In the genomic region with DNA sequence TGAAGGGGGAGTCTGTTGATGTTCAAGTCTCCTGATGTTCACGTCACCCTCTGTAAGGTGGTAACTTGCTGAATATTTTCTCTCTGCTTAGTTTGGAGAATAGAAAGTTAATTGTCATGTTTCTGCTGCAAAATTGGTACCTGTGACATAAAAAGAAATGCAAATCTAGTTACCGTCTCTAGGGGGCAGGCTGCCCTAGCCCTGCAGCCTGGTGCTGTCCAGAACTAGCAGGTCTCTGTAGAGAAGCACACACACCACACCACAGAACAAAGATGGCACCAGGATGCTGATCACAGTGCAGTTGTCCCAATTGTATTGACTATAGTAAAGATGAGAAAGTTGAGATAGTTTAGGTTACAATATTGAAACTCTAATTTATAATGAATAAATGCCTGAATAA, we compare ENCODE assay signal across 8 cellular contexts. TPM values are rescaled to one million over a fixed set of nuclear protein-coding genes. Genes with fewer than 3 reads are reported as not detected.
DNase-seq lines count a peak whose midpoint lies in the region; ATAC-seq, FAIRE-seq and TF ChIP-seq lines count a peak whose summit lies in the region.

No MANE protein-coding gene starts in this region.

- H3K4me1 Mint-ChIP-seq in nephron progenitor cell, result no peaks in the 10 kb centered on the region
- no peaks in the 10 kb centered on the region for H3K4me1 Mint-ChIP-seq in activated T-helper 1 cell treated with anti-CD3 and anti-CD28 coated beads, Interleukin-12 subunit alpha, Interleukin-12 subunit beta, Interleukin-2, Interleukin-4 antibody, amounts not matched to agents 30 ng/mL and 10 ng/mL and 1 ng/mL, durations not matched to agents 14 hours and 24 hours and 36 hours (ENCODE audit: low read depth)
- no peaks in the 10 kb centered on the region for H3K4me1 Mint-ChIP-seq in stimulated activated memory B cell treated with anti-CD40 and anti-IgM and Interleukin-4, amounts not matched to agents 10 μg/mL and 1 μg/mL and 100 μg/mL, for 72 hours

- intact Hi-C loops in activated T-helper 1 cell treated with anti-CD3 and anti-CD28 coated beads, Interleukin-12 subunit alpha, Interleukin-12 subunit beta, Interleukin-2, Interleukin-4 antibody, amounts not matched to agents 30 ng/mL and 10 ng/mL and 1 ng/mL, durations not matched to agents 14 hours and 24 hours and 36 hours (cut with micrococcal nuclease), result loop anchor here (1.0 to 5.0 kb wide), 5 partner anchors 10 to 287 kb away; no protein-coding TSS in a partner anchor

- peak; percentile 50 to 73; a peak in 4 of 5 replicates for TF ChIP-seq RAD21 in A549 (conservative IDR thresholded peaks at IDR 0.05 in 1 of 2, IDR thresholded peaks at IDR 0.05 in 1 of 2)

- FAIRE-seq in A549 (lab: Jason Lieb, UNC) (no peak), bronchial epithelial cell (lab: Jason Lieb, UNC) (peak; percentile 64)

- peaks cover 5% of the 10 kb centered on the region for H3K27me3 Mint-ChIP-seq in nephron progenitor cell (ENCODE audit: low read depth, poor library complexity)
- peaks cover 5% of the 10 kb centered on the region for H3K27me3 Mint-ChIP-seq in activated T-helper 1 cell treated with anti-CD3 and anti-CD28 coated beads, Interleukin-12 subunit alpha, Interleukin-12 subunit beta, Interleukin-2, Interleukin-4 antibody, amounts not matched to agents 30 ng/mL and 10 ng/mL and 1 ng/mL, durations not matched to agents 14 hours and 24 hours and 36 hours (ENCODE audit: insufficient read depth)
- H3K27me3 Mint-ChIP-seq in stimulated activated memory B cell treated with anti-CD40 and anti-IgM and Interleukin-4, amounts not matched to agents 10 μg/mL and 1 μg/mL and 100 μg/mL, for 72 hours, result no peaks in the 10 kb centered on the region

- CTCF ChIA-PET in A549 (lab: Yijun Ruan, JAX) (interaction anchor here (0.6 to 2.0 kb wide), 3 partner anchors 47 to 264 kb away, joined by 3 to 6 read pairs (median 4); a partner anchor contains a TSS), GM10248 (lab: Yijun Ruan, JAX) (interaction anchor here (0.6 to 2.2 kb wide), 8 partner anchors 14 to 184 kb away, joined by 3 to 7 read pairs (median 3); no protein-coding TSS in a partner anchor)

- WGBS in A549 (ENCODE audit: missing lambda C conversion rate), result 14% methylated on average over 2 of the region's 2 CpGs

- H3K9me3 ChIP-seq in A549, result no peaks in the 10 kb centered on the region

- no peak overlapping the region for H3K27ac ChIP-seq in A549

- ATAC-seq in A549, result peak; percentile 72 to 87; a peak in 4 of 6 replicates
- ATAC-seq in HG02870 (IDR thresholded peaks at IDR 0.05; ENCODE audit: unreplicated experiment), result peak; percentile 80
- ATAC-seq in stimulated activated memory B cell treated with anti-CD40 and anti-IgM and Interleukin-4, amounts not matched to agents 10 μg/mL and 1 μg/mL and 100 μg/mL, for 72 hours, result no peak

- H3K4me2 ChIP-seq in A549, result no peak overlapping the region

- POLR2A ChIA-PET in A549 (lab: Yijun Ruan, JAX) (no interaction called here), GM10248 (lab: Yijun Ruan, JAX) (no interaction called here)

- peaks cover 1% of the 10 kb centered on the region; the same call in 1 of the 3 replicates for H3K4me1 ChIP-seq in A549

- no peak for TF ChIP-seq EP300 in A549 (IDR thresholded peaks at IDR 0.05)

- H3K27ac Mint-ChIP-seq in nephron progenitor cell, result no peak overlapping the region
- no peak overlapping the region for H3K27ac Mint-ChIP-seq in activated T-helper 1 cell treated with anti-CD3 and anti-CD28 coated beads, Interleukin-12 subunit alpha, Interleukin-12 subunit beta, Interleukin-2, Interleukin-4 antibody, amounts not matched to agents 30 ng/mL and 10 ng/mL and 1 ng/mL, durations not matched to agents 14 hours and 24 hours and 36 hours
- H3K27ac Mint-ChIP-seq in stimulated activated memory B cell treated with anti-CD40 and anti-IgM and Interleukin-4, amounts not matched to agents 10 μg/mL and 1 μg/mL and 100 μg/mL, for 72 hours, result no peak overlapping the region

- no peak overlapping the region for H3K4me3 Mint-ChIP-seq in nephron progenitor cell
- no peak overlapping the region for H3K4me3 Mint-ChIP-seq in activated T-helper 1 cell treated with anti-CD3 and anti-CD28 coated beads, Interleukin-12 subunit alpha, Interleukin-12 subunit beta, Interleukin-2, Interleukin-4 antibody, amounts not matched to agents 30 ng/mL and 10 ng/mL and 1 ng/mL, durations not matched to agents 14 hours and 24 hours and 36 hours
- no peak overlapping the region for H3K4me3 Mint-ChIP-seq in stimulated activated memory B cell treated with anti-CD40 and anti-IgM and Interleukin-4, amounts not matched to agents 10 μg/mL and 1 μg/mL and 100 μg/mL, for 72 hours

- no peaks in the 10 kb centered on the region for H3K36me3 ChIP-seq in bronchial epithelial cell (ENCODE audit: control insufficient read depth, insufficient read depth, low read length)

- H3K9me3 Mint-ChIP-seq in nephron progenitor cell, result no peaks in the 10 kb centered on the region
- H3K9me3 Mint-ChIP-seq in activated T-helper 1 cell treated with anti-CD3 and anti-CD28 coated beads, Interleukin-12 subunit alpha, Interleukin-12 subunit beta, Interleukin-2, Interleukin-4 antibody, amounts not matched to agents 30 ng/mL and 10 ng/mL and 1 ng/mL, durations not matched to agents 14 hours and 24 hours and 36 hours, result no peaks in the 10 kb centered on the region
- no peaks in the 10 kb centered on the region for H3K9me3 Mint-ChIP-seq in stimulated activated memory B cell treated with anti-CD40 and anti-IgM and Interleukin-4, amounts not matched to agents 10 μg/mL and 1 μg/mL and 100 μg/mL, for 72 hours

- peak; percentile 54 for TF ChIP-seq CTCF in A549 (IDR thresholded peaks at IDR 0.05)
- peak; percentile 68 for TF ChIP-seq CTCF in GM10248 (IDR thresholded peaks at IDR 0.05; ENCODE audit: control extremely low read depth, extremely low read depth, low read depth, missing control alignments)
- peak; percentile 77 for TF ChIP-seq CTCF in bronchial epithelial cell (IDR thresholded peaks at IDR 0.05; ENCODE audit: insufficient read depth, low read length, severe bottlenecking)
- peak; percentile 73 for TF ChIP-seq CTCF in nephron progenitor cell (IDR thresholded peaks at IDR 0.05)

- H3K36me3 Mint-ChIP-seq in nephron progenitor cell (ENCODE audit: low read depth), result no peaks in the 10 kb centered on the region
- H3K36me3 Mint-ChIP-seq in activated T-helper 1 cell treated with anti-CD3 and anti-CD28 coated beads, Interleukin-12 subunit alpha, Interleukin-12 subunit beta, Interleukin-2, Interleukin-4 antibody, amounts not matched to agents 30 ng/mL and 10 ng/mL and 1 ng/mL, durations not matched to agents 14 hours and 24 hours and 36 hours (ENCODE audit: low read depth), result no peaks in the 10 kb centered on the region
- no peaks in the 10 kb centered on the region for H3K36me3 Mint-ChIP-seq in stimulated activated memory B cell treated with anti-CD40 and anti-IgM and Interleukin-4, amounts not matched to agents 10 μg/mL and 1 μg/mL and 100 μg/mL, for 72 hours

- TF ChIP-seq POLR2A in A549 (IDR thresholded peaks at IDR 0.05; ENCODE audit: low read length), result no peak

- no peaks in the 10 kb centered on the region for H3K27me3 ChIP-seq in bronchial epithelial cell (ENCODE audit: control insufficient read depth, insufficient read depth, low read length)

- peak; percentile 14 to 61 for DNase-seq in A549 (ENCODE audit: low read depth in 1 of 2, low spot score in 1 of 2)
- peak; percentile 32 for DNase-seq in GM10248 (ENCODE audit: extremely low spot score)
- peak; percentile 21 for DNase-seq in NCI-H69 (lab: John Stamatoyannopoulos, UW)
- DNase-seq in bronchial epithelial cell (ENCODE audit: low read depth), result peak; percentile 37
- peak; percentile 20 for DNase-seq in nephron progenitor cell
- DNase-seq in activated T-helper 1 cell treated with anti-CD3 and anti-CD28 coated beads, Interleukin-12 subunit alpha, Interleukin-12 subunit beta, Interleukin-2, Interleukin-4 antibody, amounts not matched to agents 30 ng/mL and 10 ng/mL and 1 ng/mL, durations not matched to agents 14 hours and 24 hours and 36 hours (ENCODE audit: low spot score), result no peak

- H3K4me3 ChIP-seq in A549 (no peak overlapping the region), bronchial epithelial cell (ENCODE audit: low read depth, low read length) (no peak overlapping the region)

TF ChIP-seq in A549, 52 proteins besides CTCF, POLR2A, EP300 and RAD21 (continues in another document):
- TF ChIP-seq KDM1A (IDR thresholded peaks at IDR 0.05; ENCODE audit: low read depth) (no peak), HOXB5 (CRISPR knock-in tag; IDR thresholded peaks at IDR 0.05) (no peak), CHD4 (IDR thresholded peaks at IDR 0.05; ENCODE audit: borderline replicate concordance) (no peak), SREBF2 (IDR thresholded peaks at IDR 0.05) (no peak)
- TF ChIP-seq, protein P1, sequence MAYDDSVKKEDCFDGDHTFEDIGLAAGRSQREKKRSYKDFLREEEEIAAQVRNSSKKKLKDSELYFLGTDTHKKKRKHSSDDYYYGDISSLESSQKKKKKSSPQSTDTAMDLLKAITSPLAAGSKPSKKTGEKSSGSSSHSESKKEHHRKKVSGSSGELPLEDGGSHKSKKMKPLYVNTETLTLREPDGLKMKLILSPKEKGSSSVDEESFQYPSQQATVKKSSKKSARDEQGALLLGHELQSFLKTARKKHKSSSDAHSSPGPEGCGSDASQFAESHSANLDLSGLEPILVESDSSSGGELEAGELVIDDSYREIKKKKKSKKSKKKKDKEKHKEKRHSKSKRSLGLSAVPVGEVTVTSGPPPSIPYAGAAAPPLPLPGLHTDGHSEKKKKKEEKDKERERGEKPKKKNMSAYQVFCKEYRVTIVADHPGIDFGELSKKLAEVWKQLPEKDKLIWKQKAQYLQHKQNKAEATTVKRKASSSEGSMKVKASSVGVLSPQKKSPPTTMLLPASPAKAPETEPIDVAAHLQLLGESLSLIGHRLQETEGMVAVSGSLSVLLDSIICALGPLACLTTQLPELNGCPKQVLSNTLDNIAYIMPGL (CRISPR knock-in tag; IDR thresholded peaks at IDR 0.05; ENCODE audit: borderline replicate concordance), result no peak
- TF ChIP-seq, protein P2, sequence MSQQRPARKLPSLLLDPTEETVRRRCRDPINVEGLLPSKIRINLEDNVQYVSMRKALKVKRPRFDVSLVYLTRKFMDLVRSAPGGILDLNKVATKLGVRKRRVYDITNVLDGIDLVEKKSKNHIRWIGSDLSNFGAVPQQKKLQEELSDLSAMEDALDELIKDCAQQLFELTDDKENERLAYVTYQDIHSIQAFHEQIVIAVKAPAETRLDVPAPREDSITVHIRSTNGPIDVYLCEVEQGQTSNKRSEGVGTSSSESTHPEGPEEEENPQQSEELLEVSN (IDR thresholded peaks at IDR 0.05; ENCODE audit: borderline replicate concordance, low read depth), result no peak

RNA-seq across cellular contexts. Expression of a gene that starts 47.0 kb away (rescaled TPM):
- polyA plus RNA-seq in A549 (2011; rRNA removed) (not detected in 2 replicates), A549 (2017; fragmentation: RNase III; extraction: RNeasy Plus Mini Kit Qiagen cat#74134 plus additional on column Dnase treatment) (not detected in 3 replicates)
- polyA plus RNA-seq in A549 (2012; cell fraction: cytosol; rRNA removed), result not detected in 2 replicates
- polyA plus RNA-seq in A549 (2012; cell fraction: nucleus; rRNA removed), result not detected in 2 replicates
- polyA minus RNA-seq in A549 (2011; rRNA and poly(A)+ RNA removed), result not detected in 2 replicates
- under 0.01 and 0.13 TPM in 2 replicates for total RNA-seq in bronchial epithelial cell
- total RNA-seq in activated T-helper 1 cell treated with anti-CD3 and anti-CD28 coated beads, Interleukin-12 subunit alpha, Interleukin-12 subunit beta, Interleukin-2, Interleukin-4 antibody, amounts not matched to agents 30 ng/mL and 10 ng/mL and 1 ng/mL, durations not matched to agents 14 hours and 24 hours and 36 hours, result 0.10 TPM in 1 of 2 replicates, not detected in the other
